In the genomic region with DNA sequence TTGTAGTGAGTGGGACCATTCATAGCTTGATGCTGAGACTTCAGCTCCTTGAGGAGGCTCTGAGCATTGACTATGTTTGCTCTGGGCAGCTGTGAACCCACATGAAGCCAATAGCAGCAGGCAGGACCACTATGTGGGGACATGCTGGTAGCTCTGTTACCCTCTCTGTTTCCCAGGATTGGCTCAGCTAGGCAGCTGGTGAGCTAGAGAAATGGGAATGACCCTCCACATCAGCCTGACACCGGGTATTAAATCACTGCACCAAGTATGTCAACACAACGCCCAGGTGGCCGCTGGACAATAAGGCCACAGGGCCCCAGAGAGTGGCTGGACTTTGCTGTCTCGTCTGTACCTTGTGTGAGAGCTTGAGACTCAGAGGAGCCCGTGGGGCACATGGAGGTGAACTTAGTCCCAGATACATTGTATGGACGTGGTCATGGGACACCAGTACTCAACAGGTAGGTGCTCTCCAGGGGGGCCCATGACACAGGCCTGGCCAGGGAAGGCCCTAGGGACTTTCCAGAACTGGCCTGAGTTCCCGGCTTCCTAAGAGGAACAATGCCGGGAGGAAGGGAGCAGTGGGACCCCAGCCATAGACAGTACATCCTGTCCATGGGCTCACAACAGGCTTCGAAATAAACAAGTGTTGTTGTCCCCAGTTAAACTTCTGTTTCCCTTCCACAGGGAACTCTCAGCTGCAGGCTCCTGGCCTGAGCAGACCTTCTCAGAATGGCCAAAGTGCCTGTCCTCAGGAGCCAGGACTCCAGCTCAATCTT, we compare ENCODE assay signal across 14 cellular contexts. TPM values are rescaled to one million over a fixed set of nuclear protein-coding genes. Genes with fewer than 3 reads are reported as not detected.
DNase-seq lines count a peak whose midpoint lies in the region; TF ChIP-seq lines count a peak whose summit lies in the region.
"Had no signal": no experiment of that assay in that cellular context is flagged by ENCODE, and none has a peak within 500 bp of the region (broad histone marks: within the 10 kb centered on the region; RNA-seq: fewer than 3 reads in every experiment).

No MANE protein-coding gene starts in this region.

- no peak for TF ChIP-seq POLR2A in testis (IDR thresholded peaks at IDR 0.05)

- intact Hi-C loops in ascending aorta (cut with DNase I) (no loop called here), testis (cut with DNase I; ENCODE audit: low total_unique reads) (no loop called here)

- H3K4me3 ChIP-seq in ascending aorta (no peak overlapping the region), mucosa of rectum (ENCODE audit: low read length in 2 of 2) (no peak overlapping the region), testis (no peak overlapping the region), H7 (ENCODE audit: insufficient read depth, low read depth, low read length) (no peak overlapping the region)
- H3K4me3 ChIP-seq: SK-N-MC had no signal

- TF ChIP-seq CTCF in ascending aorta (IDR thresholded peaks at IDR 0.05) (no peak), glutamatergic neuron (IDR thresholded peaks at IDR 0.05; ENCODE audit: partially characterized antibody, unreplicated experiment) (no peak), testis (IDR thresholded peaks at IDR 0.05) (no peak)

- H3K27me3 ChIP-seq in ascending aorta (no peaks in the 10 kb centered on the region), mucosa of rectum (ENCODE audit: control insufficient read depth in 2 of 2, insufficient read depth in 2 of 2, low read length in 2 of 2) (no peaks in the 10 kb centered on the region), testis (no peaks in the 10 kb centered on the region), H7 (ENCODE audit: control insufficient read depth, insufficient read depth, low read length) (no peaks in the 10 kb centered on the region; the same call in 1 of the 2 replicates)

- no peak overlapping the region for H3K27ac Mint-ChIP-seq in glutamatergic neuron (ENCODE audit: unreplicated experiment)
- H3K27ac Mint-ChIP-seq: activated T-helper 17 cell treated with anti-CD3 and anti-CD28 coated beads, Interleukin-2, amount 50 U/mL, for 72 hours; memory B cell had no signal

- H3K4me1 ChIP-seq in ascending aorta (peaks cover 58 to 68% of the 10 kb centered on the region in 2 donors), mucosa of rectum (ENCODE audit: control insufficient read depth in 2 of 2, insufficient read depth in 2 of 2, low read length in 2 of 2) (peaks cover 39 to 45% of the 10 kb centered on the region in 2 donors), testis (peaks cover 50% of the 10 kb centered on the region)

- H3K9ac ChIP-seq in mucosa of rectum (ENCODE audit: low read depth in 1 of 2, low read length in 2 of 2), result no peak overlapping the region

- H3K9me3 ChIP-seq in ascending aorta, result no peaks in the 10 kb centered on the region
- H3K9me3 ChIP-seq in mucosa of rectum (ENCODE audit: control insufficient read depth in 2 of 2, low read length in 2 of 2), result no peaks in the 10 kb centered on the region
- H3K9me3 ChIP-seq in testis, result no peaks in the 10 kb centered on the region

- H3K36me3 ChIP-seq in ascending aorta (peaks cover under 1 to 8% of the 10 kb centered on the region in 2 donors), mucosa of rectum (ENCODE audit: control insufficient read depth in 2 of 2, insufficient read depth in 2 of 2, low read length in 2 of 2) (peaks cover 4 to 5% of the 10 kb centered on the region in 2 donors), testis (ENCODE audit: low read depth, missing control alignments) (no peaks in the 10 kb centered on the region), H7 (replicated peaks; ENCODE audit: control insufficient read depth, insufficient read depth, low read length) (no peaks in the 10 kb centered on the region; the same call in 1 of the 2 replicates)

- peaks cover 10% of the 10 kb centered on the region for H3K9me3 Mint-ChIP-seq in glutamatergic neuron (ENCODE audit: unreplicated experiment)
- H3K9me3 Mint-ChIP-seq: activated T-helper 17 cell treated with anti-CD3 and anti-CD28 coated beads, Interleukin-2, amount 50 U/mL, for 72 hours; central memory CD8-positive, alpha-beta T cell; memory B cell had no signal

- H3K4me3 Mint-ChIP-seq in glutamatergic neuron (ENCODE audit: unreplicated experiment), result no peak overlapping the region
- H3K4me3 Mint-ChIP-seq: activated T-helper 17 cell treated with anti-CD3 and anti-CD28 coated beads, Interleukin-2, amount 50 U/mL, for 72 hours; central memory CD8-positive, alpha-beta T cell; memory B cell had no signal

- H3K36me3 Mint-ChIP-seq in glutamatergic neuron (ENCODE audit: unreplicated experiment), result peaks cover 5% of the 10 kb centered on the region

- H3K27ac ChIP-seq in ascending aorta (peak overlapping the region; percentile 97 to 98), mucosa of rectum (ENCODE audit: low read depth in 2 of 2, low read length in 2 of 2) (peak overlapping the region; percentile 87 to 91), testis (peak overlapping the region; percentile 96)
- H3K27ac ChIP-seq: SK-N-MC had no signal

- peaks cover 8% of the 10 kb centered on the region for H3K27me3 Mint-ChIP-seq in glutamatergic neuron (ENCODE audit: unreplicated experiment)
- H3K27me3 Mint-ChIP-seq: activated T-helper 17 cell treated with anti-CD3 and anti-CD28 coated beads, Interleukin-2, amount 50 U/mL, for 72 hours; central memory CD8-positive, alpha-beta T cell; memory B cell had no signal

- H3K4me1 Mint-ChIP-seq in glutamatergic neuron (ENCODE audit: low read depth, unreplicated experiment), result peaks cover 11% of the 10 kb centered on the region
- H3K4me1 Mint-ChIP-seq: activated T-helper 17 cell treated with anti-CD3 and anti-CD28 coated beads, Interleukin-2, amount 50 U/mL, for 72 hours had no signal

- DNase-seq in ascending aorta (ENCODE audit: low spot score in 2 of 2), result peak; percentile 6 to 65
- DNase-seq in glutamatergic neuron, result peak; percentile 4
- peak; percentile 72 for DNase-seq in testis
- DNase-seq in D341Med (ENCODE audit: low spot score), result no peak
- DNase-seq in AG08395 (ENCODE audit: low spot score), result no peak
- DNase-seq in SHP77 treated with DMSO at 0.1 percent for 48 hours (lab: John Stamatoyannopoulos, UW), result no peak
- DNase-seq in H7, result no peak
- DNase-seq: NCI-H1092 treated with DMSO at 0.1 percent for 48 hours, NCI-H748 treated with DMSO at 0.1 percent for 48 hours had no signal

- 64 to 83% methylated on average over 4 to 9 of the region's 9 CpGs for WGBS in testis, 2 donors

RNA-seq across cellular contexts. Expression of a gene that starts 35.2 kb away (rescaled TPM):
- total RNA-seq in ascending aorta, result 40.0 TPM
- 23.8 TPM for total RNA-seq in glutamatergic neuron (ENCODE audit: unreplicated experiment)
- 10 to 100 TPM; 23.5 to 31.6 TPM for total RNA-seq in testis
- polyA plus RNA-seq in testis (ENCODE audit: insufficient read depth, low read depth, low replicate concordance), result 25.0 TPM
- 30.2 and 41.3 TPM in 2 replicates for total RNA-seq in H7 (2014; rRNA removed; shearing (Covaris generic))

RNA-seq across cellular contexts. Expression of a gene that starts 51.3 kb away (rescaled TPM):
- total RNA-seq in ascending aorta, result 11.6 TPM
- not detected for total RNA-seq in glutamatergic neuron (ENCODE audit: unreplicated experiment)
- total RNA-seq in testis, result 1 to 10 TPM in 1 of 2 donors, under 1 TPM in 1; 0.62 to 1.1 TPM
- 0.69 TPM for polyA plus RNA-seq in testis (ENCODE audit: insufficient read depth, low read depth, low replicate concordance)
- 1.4 TPM in 2 replicates for total RNA-seq in H7 (2014; rRNA removed; shearing (Covaris generic))

Comparison
In these comparisons a context has a peak if more than half of its experiments do, and no peak if none do; other contexts are left out.
1. DNase-seq: peak in ascending aorta (2 of 2), glutamatergic neuron (single experiment) and testis (single experiment); none in D341Med (single experiment), AG08395 (single experiment), SHP77 treated with DMSO at 0.1 percent for 48 hours (single experiment) and H7 (single experiment).
2. Peak in every context shown above with its lines, with median percentiles within 50 percentile points of each other: H3K27ac ChIP-seq.